ENCODE assay signal across 1 cellular context in the genomic region with DNA sequence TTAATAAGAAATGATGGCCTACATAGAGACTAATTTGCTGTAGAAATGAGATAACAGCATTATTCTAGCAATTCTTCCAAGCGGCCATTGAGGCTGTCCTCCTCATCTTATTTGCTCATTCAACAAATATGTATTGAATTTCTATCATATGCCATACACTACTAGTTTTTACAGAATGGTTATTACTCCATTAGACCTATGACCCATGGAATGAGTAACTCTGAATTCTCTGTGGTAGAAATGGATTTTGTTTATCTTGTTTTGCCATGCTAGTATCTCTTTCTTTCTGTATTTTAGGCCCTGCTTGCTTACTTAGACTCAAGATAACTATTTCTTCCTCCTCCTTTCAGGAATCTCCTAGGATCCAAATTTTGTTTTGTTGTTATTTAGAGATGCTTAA.
TF ChIP-seq lines count a peak whose summit lies in the region.

No MANE protein-coding gene starts in this region.

TF ChIP-seq in GM23338, 12 proteins besides CTCF, POLR2A, EP300 and RAD21 (continued from another document):
- TF ChIP-seq, protein P1, sequence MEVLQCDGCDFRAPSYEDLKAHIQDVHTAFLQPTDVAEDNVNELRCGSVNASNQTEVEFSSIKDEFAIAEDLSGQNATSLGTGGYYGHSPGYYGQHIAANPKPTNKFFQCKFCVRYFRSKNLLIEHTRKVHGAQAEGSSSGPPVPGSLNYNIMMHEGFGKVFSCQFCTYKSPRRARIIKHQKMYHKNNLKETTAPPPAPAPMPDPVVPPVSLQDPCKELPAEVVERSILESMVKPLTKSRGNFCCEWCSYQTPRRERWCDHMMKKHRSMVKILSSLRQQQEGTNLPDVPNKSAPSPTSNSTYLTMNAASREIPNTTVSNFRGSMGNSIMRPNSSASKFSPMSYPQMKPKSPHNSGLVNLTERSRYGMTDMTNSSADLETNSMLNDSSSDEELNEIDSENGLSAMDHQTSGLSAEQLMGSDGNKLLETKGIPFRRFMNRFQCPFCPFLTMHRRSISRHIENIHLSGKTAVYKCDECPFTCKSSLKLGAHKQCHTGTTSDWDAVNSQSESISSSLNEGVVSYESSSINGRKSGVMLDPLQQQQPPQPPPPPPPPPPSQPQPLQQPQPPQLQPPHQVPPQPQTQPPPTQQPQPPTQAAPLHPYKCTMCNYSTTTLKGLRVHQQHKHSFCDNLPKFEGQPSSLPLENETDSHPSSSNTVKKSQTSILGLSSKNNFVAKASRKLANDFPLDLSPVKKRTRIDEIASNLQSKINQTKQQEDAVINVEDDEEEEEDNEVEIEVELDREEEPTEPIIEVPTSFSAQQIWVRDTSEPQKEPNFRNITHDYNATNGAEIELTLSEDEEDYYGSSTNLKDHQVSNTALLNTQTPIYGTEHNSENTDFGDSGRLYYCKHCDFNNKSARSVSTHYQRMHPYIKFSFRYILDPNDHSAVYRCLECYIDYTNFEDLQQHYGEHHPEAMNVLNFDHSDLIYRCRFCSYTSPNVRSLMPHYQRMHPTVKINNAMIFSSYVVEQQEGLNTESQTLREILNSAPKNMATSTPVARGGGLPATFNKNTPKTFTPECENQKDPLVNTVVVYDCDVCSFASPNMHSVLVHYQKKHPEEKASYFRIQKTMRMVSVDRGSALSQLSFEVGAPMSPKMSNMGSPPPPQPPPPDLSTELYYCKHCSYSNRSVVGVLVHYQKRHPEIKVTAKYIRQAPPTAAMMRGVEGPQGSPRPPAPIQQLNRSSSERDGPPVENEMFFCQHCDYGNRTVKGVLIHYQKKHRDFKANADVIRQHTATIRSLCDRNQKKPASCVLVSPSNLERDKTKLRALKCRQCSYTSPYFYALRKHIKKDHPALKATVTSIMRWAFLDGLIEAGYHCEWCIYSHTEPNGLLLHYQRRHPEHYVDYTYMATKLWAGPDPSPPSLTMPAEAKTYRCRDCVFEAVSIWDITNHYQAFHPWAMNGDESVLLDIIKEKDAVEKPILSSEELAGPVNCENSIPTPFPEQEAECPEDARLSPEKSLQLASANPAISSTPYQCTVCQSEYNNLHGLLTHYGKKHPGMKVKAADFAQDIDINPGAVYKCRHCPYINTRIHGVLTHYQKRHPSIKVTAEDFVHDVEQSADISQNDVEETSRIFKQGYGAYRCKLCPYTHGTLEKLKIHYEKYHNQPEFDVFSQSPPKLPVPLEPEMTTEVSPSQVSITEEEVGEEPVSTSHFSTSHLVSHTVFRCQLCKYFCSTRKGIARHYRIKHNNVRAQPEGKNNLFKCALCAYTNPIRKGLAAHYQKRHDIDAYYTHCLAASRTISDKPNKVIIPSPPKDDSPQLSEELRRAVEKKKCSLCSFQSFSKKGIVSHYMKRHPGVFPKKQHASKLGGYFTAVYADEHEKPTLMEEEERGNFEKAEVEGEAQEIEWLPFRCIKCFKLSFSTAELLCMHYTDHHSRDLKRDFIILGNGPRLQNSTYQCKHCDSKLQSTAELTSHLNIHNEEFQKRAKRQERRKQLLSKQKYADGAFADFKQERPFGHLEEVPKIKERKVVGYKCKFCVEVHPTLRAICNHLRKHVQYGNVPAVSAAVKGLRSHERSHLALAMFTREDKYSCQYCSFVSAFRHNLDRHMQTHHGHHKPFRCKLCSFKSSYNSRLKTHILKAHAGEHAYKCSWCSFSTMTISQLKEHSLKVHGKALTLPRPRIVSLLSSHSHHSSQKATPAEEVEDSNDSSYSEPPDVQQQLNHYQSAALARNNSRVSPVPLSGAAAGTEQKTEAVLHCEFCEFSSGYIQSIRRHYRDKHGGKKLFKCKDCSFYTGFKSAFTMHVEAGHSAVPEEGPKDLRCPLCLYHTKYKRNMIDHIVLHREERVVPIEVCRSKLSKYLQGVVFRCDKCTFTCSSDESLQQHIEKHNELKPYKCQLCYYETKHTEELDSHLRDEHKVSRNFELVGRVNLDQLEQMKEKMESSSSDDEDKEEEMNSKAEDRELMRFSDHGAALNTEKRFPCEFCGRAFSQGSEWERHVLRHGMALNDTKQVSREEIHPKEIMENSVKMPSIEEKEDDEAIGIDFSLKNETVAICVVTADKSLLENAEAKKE (CRISPR knock-in tag; IDR thresholded peaks at IDR 0.05), result no peak
- TF ChIP-seq ZNF331 (CRISPR knock-in tag; IDR thresholded peaks at IDR 0.05; ENCODE audit: low read depth), result no peak
